Comparison of ENCODE assay signal across 8 cellular contexts in the genomic region with DNA sequence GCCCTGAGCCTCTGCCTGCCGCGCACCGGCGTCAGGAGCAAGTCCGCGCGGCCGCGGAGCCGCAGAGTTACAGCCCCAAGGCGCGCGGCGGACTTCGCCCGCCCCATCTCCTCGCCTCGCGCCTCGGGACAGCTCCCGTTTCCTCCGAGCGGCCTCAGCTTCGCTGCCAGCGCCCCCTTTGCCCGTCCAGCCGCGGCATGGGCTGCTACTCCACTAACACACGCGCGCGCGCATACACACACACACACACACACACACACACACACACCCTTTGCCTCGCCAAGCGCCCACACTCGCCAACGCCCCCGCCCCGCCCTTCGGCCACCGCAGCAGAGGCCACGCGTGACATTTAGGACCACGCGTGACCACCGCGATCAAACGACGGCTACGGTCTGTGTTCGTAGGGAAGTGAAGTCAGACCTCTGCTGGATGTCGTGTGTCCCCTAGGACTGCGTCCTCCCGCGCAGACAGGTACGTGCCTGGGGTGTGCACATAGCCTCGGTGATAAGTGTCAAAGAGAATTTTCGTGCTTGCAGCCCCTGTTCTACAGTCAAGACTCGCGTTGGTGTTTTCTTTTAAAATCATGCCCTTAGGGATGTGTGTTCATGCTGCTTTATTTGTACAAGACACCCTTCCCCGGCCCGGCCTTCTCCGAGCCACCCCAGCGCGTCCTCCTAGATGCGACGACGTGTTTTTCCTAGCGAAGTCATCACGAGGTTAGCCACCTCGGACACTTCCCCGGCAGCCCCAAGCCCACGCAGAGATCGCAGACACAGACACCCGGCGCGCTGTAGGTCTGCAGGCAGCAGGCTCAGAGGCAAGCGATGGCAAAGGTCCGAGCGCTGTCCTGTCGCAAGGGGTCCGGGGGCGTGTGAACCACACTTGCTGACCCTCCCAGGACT. TPM values are rescaled to one million over a fixed set of nuclear protein-coding genes. Genes with fewer than 3 reads are reported as not detected.
A peak's percentile ranks its signal among the peaks of the same experiment; 100 is the strongest.
DNase-seq lines count a peak whose midpoint lies in the region; ATAC-seq and TF ChIP-seq lines count a peak whose summit lies in the region.

No MANE protein-coding gene starts in this region.

- H3K9me3 ChIP-seq in SK-N-SH: no peaks in the 10 kb centered on the region
- no peaks in the 10 kb centered on the region for H3K9me3 ChIP-seq in gastroesophageal sphincter

- DNase-seq in SK-N-SH: peak; percentile 21
- DNase-seq in activated CD8-positive, alpha-beta memory T cell treated with anti-CD3 and anti-CD28 coated beads for 24 hours: peak; percentile 74
- peak; percentile 90 for DNase-seq in osteocyte (ENCODE audit: extremely low spot score, unreplicated experiment)
- no peak for DNase-seq in germinal center (ENCODE audit: low spot score)

- peak overlapping the region; percentile 87 for H3K4me3 Mint-ChIP-seq in osteocyte (ENCODE audit: unreplicated experiment)

- H3K9me3 Mint-ChIP-seq in osteocyte (ENCODE audit: unreplicated experiment): no peaks in the 10 kb centered on the region

- ATAC-seq in SK-N-SH treated with all-trans-retinoic acid at 6 μM for 48 hours: no peak; the same call in 2 of the 3 replicates
- ATAC-seq in gastroesophageal sphincter: peak; percentile 10
- ATAC-seq in GM18517 (IDR thresholded peaks at IDR 0.05; ENCODE audit: unreplicated experiment): no peak
- no peak for ATAC-seq in GM21526 (IDR thresholded peaks at IDR 0.05; ENCODE audit: low FRiP score, unreplicated experiment)

- H3K79me2 ChIP-seq in SK-N-SH (ENCODE audit: insufficient read depth): no peaks in the 10 kb centered on the region

- 10% methylated on average over 44 of the region's 83 CpGs for WGBS in SK-N-SH (ENCODE audit: low lambda C conversion rate)
- 0 to 1% methylated on average over 9 to 17 of the region's 83 CpGs for WGBS in gastroesophageal sphincter (ENCODE audit: low coverage in 1 of 2), 2 donors

- H3K36me3 Mint-ChIP-seq in osteocyte (ENCODE audit: unreplicated experiment): peaks cover 5% of the 10 kb centered on the region

- no peaks in the 10 kb centered on the region for H3K9me2 ChIP-seq in SK-N-SH

- TF ChIP-seq RAD21 in SK-N-SH (IDR thresholded peaks at IDR 0.05; ENCODE audit: low read length): no peak

- no peak for TF ChIP-seq CTCF in SK-N-SH (IDR thresholded peaks at IDR 0.05)
- TF ChIP-seq CTCF in gastroesophageal sphincter (IDR thresholded peaks at IDR 0.05): peak in 1 of 4 experiments; percentile 15
- no peak for TF ChIP-seq CTCF in osteocyte (IDR thresholded peaks at IDR 0.05)

- no peak for TF ChIP-seq EP300 in SK-N-SH (IDR thresholded peaks at IDR 0.05; ENCODE audit: borderline replicate concordance in 1 of 2, low read depth in 1 of 2, low read length in 1 of 2)
- no peak for TF ChIP-seq EP300 in gastroesophageal sphincter (IDR thresholded peaks at IDR 0.05)

- POLR2A ChIA-PET in SK-N-SH (lab: Yijun Ruan, JAX): no interaction called here

- peaks cover 76% of the 10 kb centered on the region for H3K27me3 ChIP-seq in SK-N-SH (ENCODE audit: insufficient read depth)
- H3K27me3 ChIP-seq in gastroesophageal sphincter: peaks cover 61% of the 10 kb centered on the region

- H3K36me3 ChIP-seq in SK-N-SH (replicated peaks in 1 of 2; ENCODE audit: control insufficient read depth in 1 of 2, insufficient read depth in 2 of 2, low read length in 1 of 2) (no peaks in the 10 kb centered on the region), gastroesophageal sphincter (peaks cover 0 to 9% of the 10 kb centered on the region in 2 donors)

- peaks cover 24% of the 10 kb centered on the region for H3K27me3 Mint-ChIP-seq in osteocyte (ENCODE audit: unreplicated experiment)

- no peak overlapping the region for H2AFZ ChIP-seq in SK-N-SH (ENCODE audit: low read depth)

- CTCF ChIA-PET in SK-N-SH (lab: Yijun Ruan, JAX): no interaction called here

- H3K4me1 ChIP-seq in SK-N-SH (ENCODE audit: control insufficient read depth in 1 of 2, insufficient read depth in 2 of 2, low read depth in 1 of 2, low read length in 1 of 2) (no peaks in the 10 kb centered on the region), gastroesophageal sphincter (peaks cover 0 to 65% (median 24%) of the 10 kb centered on the region in 3 donors)

- H3K27ac ChIP-seq in SK-N-SH (ENCODE audit: low read depth in 2 of 2, low read length in 1 of 2): no peak overlapping the region
- peak overlapping the region; percentile 86 to 98 (median 93) for H3K27ac ChIP-seq in gastroesophageal sphincter

- H3K27ac Mint-ChIP-seq in osteocyte (ENCODE audit: unreplicated experiment): peak overlapping the region; percentile 63

- peaks cover 30% of the 10 kb centered on the region for H3K4me1 Mint-ChIP-seq in osteocyte (ENCODE audit: unreplicated experiment)

- 0 out of 2 replicates have a peak overlapping the region, but pooled peaks have one; percentile 78 for H3K4me2 ChIP-seq in SK-N-SH

- H3K4me3 ChIP-seq in SK-N-SH (ENCODE audit: low read depth in 2 of 2, low read length in 1 of 2): no peak overlapping the region
- H3K4me3 ChIP-seq in gastroesophageal sphincter: peak overlapping the region; percentile 69 to 70

- TF ChIP-seq POLR2A in gastroesophageal sphincter (IDR thresholded peaks at IDR 0.05): no peak

- H3K9ac ChIP-seq in SK-N-SH: no peak overlapping the region

- H3F3A ChIP-seq in SK-N-SH (replicated peaks; ENCODE audit: insufficient read depth): no peaks in the 10 kb centered on the region

- H4K20me1 ChIP-seq in SK-N-SH (ENCODE audit: insufficient read depth): no peaks in the 10 kb centered on the region

TF ChIP-seq in SK-N-SH, 30 proteins besides CTCF, POLR2A, EP300 and RAD21:
- TF ChIP-seq NRF1 (IDR thresholded peaks at IDR 0.05; ENCODE audit: low read depth, low read length) (no peak), RCOR1 (IDR thresholded peaks at IDR 0.05; ENCODE audit: low read length) (no peak), SMC3 (IDR thresholded peaks at IDR 0.05; ENCODE audit: low read depth, low read length) (no peak), POLR2AphosphoS5 (IDR thresholded peaks at IDR 0.05; ENCODE audit: low read depth, low read length) (no peak), MEF2A (IDR thresholded peaks at IDR 0.05; ENCODE audit: borderline replicate concordance, low read depth) (no peak)
- TF ChIP-seq, protein P1, sequence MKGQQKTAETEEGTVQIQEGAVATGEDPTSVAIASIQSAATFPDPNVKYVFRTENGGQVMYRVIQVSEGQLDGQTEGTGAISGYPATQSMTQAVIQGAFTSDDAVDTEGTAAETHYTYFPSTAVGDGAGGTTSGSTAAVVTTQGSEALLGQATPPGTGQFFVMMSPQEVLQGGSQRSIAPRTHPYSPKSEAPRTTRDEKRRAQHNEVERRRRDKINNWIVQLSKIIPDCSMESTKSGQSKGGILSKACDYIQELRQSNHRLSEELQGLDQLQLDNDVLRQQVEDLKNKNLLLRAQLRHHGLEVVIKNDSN (IDR thresholded peaks at IDR 0.05; ENCODE audit: borderline replicate concordance, low read depth): no peak
- TF ChIP-seq, protein P2, sequence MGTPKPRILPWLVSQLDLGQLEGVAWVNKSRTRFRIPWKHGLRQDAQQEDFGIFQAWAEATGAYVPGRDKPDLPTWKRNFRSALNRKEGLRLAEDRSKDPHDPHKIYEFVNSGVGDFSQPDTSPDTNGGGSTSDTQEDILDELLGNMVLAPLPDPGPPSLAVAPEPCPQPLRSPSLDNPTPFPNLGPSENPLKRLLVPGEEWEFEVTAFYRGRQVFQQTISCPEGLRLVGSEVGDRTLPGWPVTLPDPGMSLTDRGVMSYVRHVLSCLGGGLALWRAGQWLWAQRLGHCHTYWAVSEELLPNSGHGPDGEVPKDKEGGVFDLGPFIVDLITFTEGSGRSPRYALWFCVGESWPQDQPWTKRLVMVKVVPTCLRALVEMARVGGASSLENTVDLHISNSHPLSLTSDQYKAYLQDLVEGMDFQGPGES (IDR thresholded peaks at IDR 0.05; ENCODE audit: low read depth, low read length): no peak
TF ChIP-seq in SK-N-SH: peak in this region for 0.

TF ChIP-seq in SK-N-SH treated with all-trans-retinoic acid at 6 μM for 48 hours, 23 proteins besides CTCF, POLR2A, EP300 and RAD21:
- TF ChIP-seq ZNF70 (CRISPR knock-in tag; IDR thresholded peaks at IDR 0.05) (no peak), ZFP30 (CRISPR knock-in tag; IDR thresholded peaks at IDR 0.05) (no peak), ZNF8 (CRISPR knock-in tag; IDR thresholded peaks at IDR 0.05) (no peak), ISL1 (CRISPR knock-in tag; IDR thresholded peaks at IDR 0.05) (no peak)
- TF ChIP-seq, protein P3, sequence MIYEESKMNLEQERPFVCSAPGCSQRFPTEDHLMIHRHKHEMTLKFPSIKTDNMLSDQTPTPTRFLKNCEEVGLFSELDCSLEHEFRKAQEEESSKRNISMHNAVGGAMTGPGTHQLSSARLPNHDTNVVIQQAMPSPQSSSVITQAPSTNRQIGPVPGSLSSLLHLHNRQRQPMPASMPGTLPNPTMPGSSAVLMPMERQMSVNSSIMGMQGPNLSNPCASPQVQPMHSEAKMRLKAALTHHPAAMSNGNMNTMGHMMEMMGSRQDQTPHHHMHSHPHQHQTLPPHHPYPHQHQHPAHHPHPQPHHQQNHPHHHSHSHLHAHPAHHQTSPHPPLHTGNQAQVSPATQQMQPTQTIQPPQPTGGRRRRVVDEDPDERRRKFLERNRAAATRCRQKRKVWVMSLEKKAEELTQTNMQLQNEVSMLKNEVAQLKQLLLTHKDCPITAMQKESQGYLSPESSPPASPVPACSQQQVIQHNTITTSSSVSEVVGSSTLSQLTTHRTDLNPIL (CRISPR knock-in tag; IDR thresholded peaks at IDR 0.05; ENCODE audit: low read depth): no peak

RNA-seq across cellular contexts. Expression of a gene that starts 0.9 kb away (rescaled TPM):
- polyA plus RNA-seq in SK-N-SH (2012; rRNA removed): not detected in 2 replicates
- polyA plus RNA-seq in SK-N-SH (2012; cell fraction: cytosol; rRNA removed): not detected in 2 replicates
- not detected in 2 replicates for polyA plus RNA-seq in SK-N-SH (2012; cell fraction: nucleus; rRNA removed)
- 10 to 100 TPM in 3 of 4 donors, 1 to 10 TPM in 1; 2.3 to 39.5 (median 26.5) TPM for total RNA-seq in gastroesophageal sphincter
- 20.5 and 21.5 TPM in 2 replicates for total RNA-seq in osteocyte

Comparison
In these comparisons a context has a peak if more than half of its experiments do, and no peak if none do; other contexts are left out.
1. H3K27ac ChIP-seq: peak in gastroesophageal sphincter (4 of 4); none in SK-N-SH (0 of 2).
2. H3K4me3 ChIP-seq: peak in gastroesophageal sphincter (2 of 2); none in SK-N-SH (0 of 2).